Comparison of ENCODE assay signal across 13 cellular contexts in genomic region chr17:44607836-44608690, GRCh38. TPM values are rescaled to one million over a fixed set of nuclear protein-coding genes. Genes with fewer than 3 reads are reported as not detected.
DNase-seq lines count a peak whose midpoint lies in the region; ATAC-seq and TF ChIP-seq lines count a peak whose summit lies in the region.
"Had no signal": no experiment of that assay in that cellular context is flagged by ENCODE, and none has a peak within 500 bp of the region (broad histone marks: within the 10 kb centered on the region; RNA-seq: fewer than 3 reads in every experiment).

No MANE protein-coding gene starts in this region.

- no peaks in the 10 kb centered on the region for H3K36me3 ChIP-seq in neural progenitor cell
- H3K36me3 ChIP-seq in CD8-positive, alpha-beta memory T cell (ENCODE audit: insufficient read depth, low read length) = no peaks in the 10 kb centered on the region

- H3K4me1 Mint-ChIP-seq in chondrocyte (ENCODE audit: low read depth) = peaks cover 60% of the 10 kb centered on the region
- H3K4me1 Mint-ChIP-seq in neural progenitor cell = peaks cover 16% of the 10 kb centered on the region
- no peaks in the 10 kb centered on the region for H3K4me1 Mint-ChIP-seq in CD8-positive, alpha-beta memory T cell

- no peaks in the 10 kb centered on the region for H3K9me3 ChIP-seq in neural progenitor cell (ENCODE audit: low read depth)
- no peaks in the 10 kb centered on the region for H3K9me3 ChIP-seq in CD8-positive, alpha-beta memory T cell (ENCODE audit: low read length)
- H3K9me3 ChIP-seq: mucosa of descending colon had no signal

- ATAC-seq in HG03442 (IDR thresholded peaks at IDR 0.05; ENCODE audit: unreplicated experiment) (no peak), foreskin keratinocyte (no peak)
- ATAC-seq: mucosa of descending colon had no signal

- H3F3A ChIP-seq in neural progenitor cell (ENCODE audit: low read depth) = no peaks in the 10 kb centered on the region

- H3K27ac ChIP-seq in neural progenitor cell = peak overlapping the region; percentile 29
- H3K27ac ChIP-seq in CD8-positive, alpha-beta memory T cell (ENCODE audit: low read depth, low read length) = no peak overlapping the region
- no peak overlapping the region for H3K27ac ChIP-seq in foreskin keratinocyte
- no peak overlapping the region for H3K27ac ChIP-seq in RWPE1

- no peaks in the 10 kb centered on the region for H3K9me3 Mint-ChIP-seq in chondrocyte (ENCODE audit: low read depth)
- H3K9me3 Mint-ChIP-seq in neural progenitor cell = no peaks in the 10 kb centered on the region
- H3K9me3 Mint-ChIP-seq in CD8-positive, alpha-beta memory T cell = no peaks in the 10 kb centered on the region
- H3K9me3 Mint-ChIP-seq: activated T-helper 2 cell treated with anti-CD3 and anti-CD28 coated beads, Interferon-gamma antibody, Interleukin-2, Interleukin-4, amounts not matched to agents 10 μg/mL and 5 μg/mL and 100 μg/mL, durations not matched to agents 14 hours and 24 hours and 36 hours had no signal

- H3K4me3 Mint-ChIP-seq in chondrocyte (ENCODE audit: unreplicated experiment) (no peak overlapping the region), neural progenitor cell (no peak overlapping the region)
- no peak overlapping the region for H3K4me3 Mint-ChIP-seq in CD8-positive, alpha-beta memory T cell

- no peaks in the 10 kb centered on the region for H3K36me3 Mint-ChIP-seq in chondrocyte (ENCODE audit: low read depth)
- no peaks in the 10 kb centered on the region for H3K36me3 Mint-ChIP-seq in neural progenitor cell
- H3K36me3 Mint-ChIP-seq in CD8-positive, alpha-beta memory T cell = no peaks in the 10 kb centered on the region

- H3K9ac ChIP-seq in neural progenitor cell = no peak overlapping the region

- TF ChIP-seq CTCF in chondrocyte (IDR thresholded peaks at IDR 0.05) (no peak), neural progenitor cell (IDR thresholded peaks at IDR 0.05) (no peak), foreskin keratinocyte (conservative IDR thresholded peaks at IDR 0.05) (no peak), RWPE1 (conservative IDR thresholded peaks at IDR 0.05; ENCODE audit: low read depth) (no peak)

- H3K4me1 ChIP-seq in neural progenitor cell (peaks cover 18% of the 10 kb centered on the region), foreskin keratinocyte (no peaks in the 10 kb centered on the region)
- no peaks in the 10 kb centered on the region for H3K4me1 ChIP-seq in CD8-positive, alpha-beta memory T cell (ENCODE audit: insufficient read depth, low read length)

- no peaks in the 10 kb centered on the region for H4K20me1 ChIP-seq in neural progenitor cell (ENCODE audit: low read depth)

- H3K27me3 ChIP-seq in neural progenitor cell (no peaks in the 10 kb centered on the region), foreskin keratinocyte (peaks cover 6% of the 10 kb centered on the region)
- H3K27me3 ChIP-seq in CD8-positive, alpha-beta memory T cell (ENCODE audit: insufficient read depth, low read length, poor library complexity, severe bottlenecking) = no peaks in the 10 kb centered on the region

- CTCF ChIA-PET in CD8-positive, alpha-beta memory T cell (lab: Charles Lee) = no interaction called here
- CTCF ChIA-PET in RWPE1 (lab: Yijun Ruan, JAX) = interaction anchor here (0.6 kb wide), 1 partner anchor 35 kb away, joined by 3 read pairs; no protein-coding TSS in a partner anchor

- H3K27ac Mint-ChIP-seq in chondrocyte (ENCODE audit: unreplicated experiment) = peak overlapping the region; percentile 68
- H3K27ac Mint-ChIP-seq in neural progenitor cell = peak overlapping the region; percentile 42
- H3K27ac Mint-ChIP-seq in CD8-positive, alpha-beta memory T cell = no peak overlapping the region
- H3K27ac Mint-ChIP-seq: activated T-helper 2 cell treated with anti-CD3 and anti-CD28 coated beads, Interferon-gamma antibody, Interleukin-2, Interleukin-4, amounts not matched to agents 10 μg/mL and 5 μg/mL and 100 μg/mL, durations not matched to agents 14 hours and 24 hours and 36 hours had no signal

- no peak overlapping the region for H2AFZ ChIP-seq in neural progenitor cell (replicated peaks)

- POLR2A ChIA-PET in CD8-positive, alpha-beta memory T cell (lab: Charles Lee) = no interaction called here
- POLR2A ChIA-PET in RWPE1 (lab: Yijun Ruan, JAX; ENCODE audit: low non-redundant PET) = no interaction called here

- no peak overlapping the region for H3K4me3 ChIP-seq in neural progenitor cell
- no peak overlapping the region for H3K4me3 ChIP-seq in CD8-positive, alpha-beta memory T cell (ENCODE audit: low read length)
- H3K4me3 ChIP-seq: mucosa of descending colon had no signal

- DNase-seq in DMS53 treated with DMSO at 0.1 percent for 48 hours (lab: John Stamatoyannopoulos, UW; ENCODE audit: unreplicated experiment) (peak; percentile 45), NCI-H146 (lab: John Stamatoyannopoulos, UW) (peak; percentile 93), chondrocyte (ENCODE audit: low spot score) (no peak), neural progenitor cell (ENCODE audit: low spot score) (peak; percentile 79), foreskin keratinocyte (no peak), RWPE1 (ENCODE audit: low spot score) (no peak)
- DNase-seq in CD8-positive, alpha-beta memory T cell = no peak
- DNase-seq: mucosa of descending colon; NCI-H1694 treated with DMSO at 0.1 percent for 48 hours; stimulated activated CD4-positive, alpha-beta T cell treated with anti-CD3 and anti-CD28 coated beads, Interleukin-2, amount 100 ng/mL, for 48 hours had no signal

- H3K27me3 Mint-ChIP-seq in chondrocyte (ENCODE audit: low read depth) (no peaks in the 10 kb centered on the region), neural progenitor cell (ENCODE audit: insufficient read depth, low read depth) (peaks cover 12% of the 10 kb centered on the region)
- peaks cover 2 to 24% of the 10 kb centered on the region in 2 donors for H3K27me3 Mint-ChIP-seq in CD8-positive, alpha-beta memory T cell

- H3K4me2 ChIP-seq in neural progenitor cell = peak overlapping the region; percentile 37

- no peaks in the 10 kb centered on the region for H3K79me2 ChIP-seq in neural progenitor cell (ENCODE audit: low read depth)

RNA-seq across cellular contexts. Expression of gene MEIOC, which starts 48.2 kb away (rescaled TPM):
- total RNA-seq in chondrocyte = 0.31 to 0.32 TPM (median 0.31 TPM) in 3 replicates
- total RNA-seq in neural progenitor cell (ENCODE audit: low replicate concordance) = 15.1 and 22.0 TPM in 2 replicates
- total RNA-seq in CD8-positive, alpha-beta memory T cell = under 1 TPM; 0.16 to 0.31 TPM
- 0.09 TPM for polyA plus RNA-seq in CD8-positive, alpha-beta memory T cell
- total RNA-seq in foreskin keratinocyte = 0.14 and 0.24 TPM in 2 replicates
- polyA plus RNA-seq in foreskin keratinocyte = 0.02 and 0.03 TPM in 2 replicates
- total RNA-seq: urinary bladder had no signal

RNA-seq across cellular contexts. Expression of gene FZD2, which starts 50.8 kb away (rescaled TPM):
- 103 to 127 TPM (median 108 TPM) in 3 replicates for total RNA-seq in chondrocyte
- total RNA-seq in neural progenitor cell (ENCODE audit: low replicate concordance) = 56.6 and 188 TPM in 2 replicates
- total RNA-seq in CD8-positive, alpha-beta memory T cell = under 1 TPM in 1 of 2 experiments, not detected in 1; 0.11 TPM
- not detected for polyA plus RNA-seq in CD8-positive, alpha-beta memory T cell
- total RNA-seq in foreskin keratinocyte = 11.0 and 12.6 TPM in 2 replicates
- polyA plus RNA-seq in foreskin keratinocyte = 12.2 and 12.6 TPM in 2 replicates

Comparison
In these comparisons a context has a peak if more than half of its experiments do, and no peak if none do; other contexts are left out.
1. DNase-seq: peak in DMS53 treated with DMSO at 0.1 percent for 48 hours (single experiment), NCI-H146 (single experiment) and neural progenitor cell (single experiment); none in chondrocyte (single experiment), CD8-positive, alpha-beta memory T cell (0 of 5), foreskin keratinocyte (0 of 2) and RWPE1 (single experiment).
2. H3K27ac Mint-ChIP-seq: peak in chondrocyte (single experiment) and neural progenitor cell (single experiment); none in CD8-positive, alpha-beta memory T cell (0 of 8).
3. RNA of gene MEIOC, which starts 48.2 kb away (total RNA-seq): 15.1 to 22.0 TPM in neural progenitor cell; 0.31 to 0.32 TPM in chondrocyte, 0.16 to 0.31 TPM in CD8-positive, alpha-beta memory T cell and 0.14 to 0.24 TPM in foreskin keratinocyte; every median in the first group is over 10 times any median in the second.
4. RNA of gene FZD2, which starts 50.8 kb away (total RNA-seq): 103 to 127 TPM in chondrocyte, 56.6 to 188 TPM in neural progenitor cell and 11.0 to 12.6 TPM in foreskin keratinocyte; 0.11 TPM in CD8-positive, alpha-beta memory T cell; every median in the first group is over 10 times any median in the second.